In the genomic region with DNA sequence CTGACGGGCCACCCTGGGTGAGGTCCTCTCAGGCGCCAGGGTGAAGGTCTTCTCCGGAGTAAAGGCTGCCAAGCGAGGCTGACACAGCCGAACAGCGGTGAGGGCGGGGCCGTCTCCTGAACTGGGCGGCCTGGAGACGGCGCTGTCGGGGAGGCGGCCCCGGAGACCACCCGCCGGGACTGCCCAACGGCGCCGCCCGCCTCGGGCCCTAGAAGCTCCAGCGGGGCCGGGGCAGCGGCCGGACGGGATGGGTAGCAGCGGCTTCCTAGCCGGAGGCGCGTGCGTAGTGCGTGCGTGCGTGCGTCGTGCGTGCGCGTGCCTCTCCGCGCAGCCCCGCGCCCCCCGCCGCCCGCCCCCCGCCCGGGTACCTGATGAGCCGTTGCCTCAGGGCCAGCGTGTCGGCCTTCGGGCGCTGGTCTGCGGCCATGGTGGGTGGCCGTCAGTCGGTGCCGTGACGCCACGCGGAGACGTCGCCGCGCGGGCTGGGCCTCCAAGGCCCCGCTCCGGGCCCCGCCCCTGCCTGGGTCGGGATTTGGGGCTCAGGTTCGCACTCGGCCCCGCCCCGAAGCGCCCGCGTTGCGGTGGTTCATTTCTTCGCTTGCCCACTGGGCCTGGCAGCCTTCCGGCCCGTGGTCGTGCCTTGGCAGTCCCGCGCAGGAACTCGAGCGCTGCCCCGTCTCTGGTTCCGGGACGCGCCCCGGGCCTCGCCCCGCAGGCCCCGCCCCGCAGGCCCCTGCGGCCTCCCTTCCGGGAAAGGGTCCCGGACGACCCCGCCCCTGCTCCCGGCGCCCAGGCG, we compare ENCODE assay signal across 8 cellular contexts. TPM values are rescaled to one million over a fixed set of nuclear protein-coding genes. Genes with fewer than 3 reads are reported as not detected.
DNase-seq lines count a peak whose midpoint lies in the region; ATAC-seq and TF ChIP-seq lines count a peak whose summit lies in the region.

A gene (minus strand): TSS at position 679 of the 796 bp plus-strand sequence. CDS start 252 bp downstream, at position 427.

- H3K9me3 Mint-ChIP-seq in chondrocyte (ENCODE audit: low read depth) = peaks cover 7% of the 10 kb centered on the region

- peak within 1 kb of the TSS; percentile 78 for H3K4me3 Mint-ChIP-seq in chondrocyte (ENCODE audit: unreplicated experiment)

- H3K36me3 Mint-ChIP-seq in chondrocyte (ENCODE audit: low read depth) = peaks cover 23% of the 10 kb centered on the region

- H3K4me1 Mint-ChIP-seq in chondrocyte (ENCODE audit: low read depth) = peaks cover 38% of the 10 kb centered on the region

- TF ChIP-seq CTCF in chondrocyte (IDR thresholded peaks at IDR 0.05) = peak; percentile 53

- DNase-seq in NCI-H526 (lab: John Stamatoyannopoulos, UW) (peak; percentile 10 to 72), NCI-H526 treated with DMSO at 0.1 percent for 48 hours (lab: John Stamatoyannopoulos, UW) (no peak), NCI-H1105 treated with DMSO at 0.1 percent for 48 hours (lab: John Stamatoyannopoulos, UW) (peak; percentile 30), chondrocyte (ENCODE audit: low spot score) (peak; percentile 90), kidney tubule cell (ENCODE audit: low spot score) (peak; percentile 69)
- DNase-seq in activated CD4-positive, CD25-positive, alpha-beta regulatory T cell treated with anti-CD3 and anti-CD28 coated beads, Interleukin-2, amount 50 U/mL, for 72 hours = peak; percentile 82
- peak; percentile 37 to 63 for DNase-seq in stimulated activated CD4-positive, alpha-beta T cell treated with anti-CD3 and anti-CD28 coated beads, Interleukin-15, amount 100 ng/mL, for 48 hours (ENCODE audit: low read depth in 2 of 2)

- no peaks in the 10 kb centered on the region for H3K27me3 Mint-ChIP-seq in chondrocyte (ENCODE audit: low read depth)

- ATAC-seq in HG02623 (IDR thresholded peaks at IDR 0.05; ENCODE audit: unreplicated experiment) = peak; percentile 59

- H3K27ac Mint-ChIP-seq in chondrocyte (ENCODE audit: unreplicated experiment) = peak within 1 kb of the TSS; percentile 71

RNA-seq across cellular contexts. Expression of the gene that starts here (rescaled TPM):
- total RNA-seq in chondrocyte = 40.0 to 49.1 TPM (median 43.8 TPM) in 3 replicates
